8 cellular contexts compared by ENCODE assay signal in genomic region chr13:43787998-43788397, GRCh38. TPM values are rescaled to one million over a fixed set of nuclear protein-coding genes. Genes with fewer than 3 reads are reported as not detected.
DNase-seq lines count a peak whose midpoint lies in the region; ATAC-seq and TF ChIP-seq lines count a peak whose summit lies in the region.

No MANE protein-coding gene starts in this region.

- intact Hi-C loops in psoas muscle (cut with DNase I) (loop anchor here in 1 of 2 donors (5.0 kb wide), 1 partner anchor 481 kb away; no protein-coding TSS in a partner anchor), sciatic nerve (cut with DNase I) (no loop called here)

- H3K9me3 ChIP-seq in psoas muscle: no peaks in the 10 kb centered on the region

- WGBS in psoas muscle, 3 donors: 72 to 87% (median 78%) methylated on average over 2 of the region's 2 CpGs

- H3K36me3 ChIP-seq in psoas muscle (ENCODE audit: insufficient read depth in 1 of 2, low read depth in 1 of 2): no peaks in the 10 kb centered on the region

- no peak for DNase-seq in T-helper 1 cell
- peak; percentile 75 for DNase-seq in NCI-H526 treated with DMSO at 0.1 percent for 48 hours (lab: John Stamatoyannopoulos, UW)
- peak; percentile 54 for DNase-seq in endothelial cell (ENCODE audit: low spot score)
- DNase-seq in psoas muscle: no peak
- DNase-seq in cerebellar cortex (ENCODE audit: low spot score): no peak
- no peak for DNase-seq in sciatic nerve (ENCODE audit: low spot score)

- peak overlapping the region; percentile 78 for H3K4me3 ChIP-seq in psoas muscle

- no peaks in the 10 kb centered on the region for H3K27me3 ChIP-seq in psoas muscle (ENCODE audit: insufficient read depth in 3 of 3, low read length in 2 of 3)

- H3K4me1 ChIP-seq in psoas muscle: peaks cover 8% of the 10 kb centered on the region

- no peak overlapping the region for H3K27ac Mint-ChIP-seq in T-helper 1 cell treated with Interleukin-12 subunit alpha and Interleukin-12 subunit beta and Interleukin-4 antibody, amounts not matched to agents 30 μg/mL and 1 μg/mL, for 36 hours
- H3K27ac Mint-ChIP-seq in endothelial cell (ENCODE audit: unreplicated experiment): no peak overlapping the region

- H3K9me3 Mint-ChIP-seq in T-helper 1 cell treated with Interleukin-12 subunit alpha and Interleukin-12 subunit beta and Interleukin-4 antibody, amounts not matched to agents 30 μg/mL and 1 μg/mL, for 36 hours: no peaks in the 10 kb centered on the region
- H3K9me3 Mint-ChIP-seq in endothelial cell (ENCODE audit: unreplicated experiment): no peaks in the 10 kb centered on the region

- H3K4me3 Mint-ChIP-seq in T-helper 1 cell treated with Interleukin-12 subunit alpha and Interleukin-12 subunit beta and Interleukin-4 antibody, amounts not matched to agents 30 μg/mL and 1 μg/mL, for 36 hours: peak overlapping the region; percentile 51
- H3K4me3 Mint-ChIP-seq in endothelial cell (ENCODE audit: unreplicated experiment): peak overlapping the region; percentile 88

- TF ChIP-seq CTCF in endothelial cell (IDR thresholded peaks at IDR 0.05; ENCODE audit: unreplicated experiment) (peak; percentile 78), psoas muscle (IDR thresholded peaks at IDR 0.05) (no peak)

- H3K4me1 Mint-ChIP-seq in T-helper 1 cell treated with Interleukin-12 subunit alpha and Interleukin-12 subunit beta and Interleukin-4 antibody, amounts not matched to agents 30 μg/mL and 1 μg/mL, for 36 hours (ENCODE audit: low read depth): no peaks in the 10 kb centered on the region
- H3K4me1 Mint-ChIP-seq in endothelial cell (ENCODE audit: unreplicated experiment): peaks cover 12% of the 10 kb centered on the region

- no peaks in the 10 kb centered on the region for H3K36me3 Mint-ChIP-seq in T-helper 1 cell treated with Interleukin-12 subunit alpha and Interleukin-12 subunit beta and Interleukin-4 antibody, amounts not matched to agents 30 μg/mL and 1 μg/mL, for 36 hours (ENCODE audit: low read depth)
- no peaks in the 10 kb centered on the region for H3K36me3 Mint-ChIP-seq in endothelial cell (ENCODE audit: low read depth, unreplicated experiment)

- no peak overlapping the region for H3K27ac ChIP-seq in psoas muscle

- ATAC-seq in psoas muscle: no peak
- no peak for ATAC-seq in HG02870 (IDR thresholded peaks at IDR 0.05; ENCODE audit: unreplicated experiment)
- ATAC-seq in sciatic nerve: no peak

- H3K27me3 Mint-ChIP-seq in T-helper 1 cell treated with Interleukin-12 subunit alpha and Interleukin-12 subunit beta and Interleukin-4 antibody, amounts not matched to agents 30 μg/mL and 1 μg/mL, for 36 hours (ENCODE audit: low read depth): peaks cover 49% of the 10 kb centered on the region
- H3K27me3 Mint-ChIP-seq in endothelial cell (ENCODE audit: unreplicated experiment): peaks cover 11% of the 10 kb centered on the region

RNA-seq across cellular contexts. Expression of gene ENOX1, which starts 1.2 kb away (rescaled TPM):
- total RNA-seq in endothelial cell (ENCODE audit: unreplicated experiment): 1.7 TPM
- 1 to 10 TPM in 3 of 4 donors, under 1 TPM in 1; 0.34 to 7.1 (median 2.1) TPM for total RNA-seq in psoas muscle
- 1 to 10 TPM in 1 of 3 donors, under 1 TPM in 2; 0.38 to 1.3 (median 0.88) TPM for polyA plus RNA-seq in psoas muscle
- 4.3 TPM for total RNA-seq in sciatic nerve

Comparison
In these comparisons a context has a peak if more than half of its experiments do, and no peak if none do; other contexts are left out.
1. DNase-seq: peak in NCI-H526 treated with DMSO at 0.1 percent for 48 hours (single experiment) and endothelial cell (single experiment); none in T-helper 1 cell (0 of 5), psoas muscle (0 of 2), cerebellar cortex (single experiment) and sciatic nerve (single experiment).